Comparison of ENCODE assay signal across 16 cellular contexts in the genomic region with DNA sequence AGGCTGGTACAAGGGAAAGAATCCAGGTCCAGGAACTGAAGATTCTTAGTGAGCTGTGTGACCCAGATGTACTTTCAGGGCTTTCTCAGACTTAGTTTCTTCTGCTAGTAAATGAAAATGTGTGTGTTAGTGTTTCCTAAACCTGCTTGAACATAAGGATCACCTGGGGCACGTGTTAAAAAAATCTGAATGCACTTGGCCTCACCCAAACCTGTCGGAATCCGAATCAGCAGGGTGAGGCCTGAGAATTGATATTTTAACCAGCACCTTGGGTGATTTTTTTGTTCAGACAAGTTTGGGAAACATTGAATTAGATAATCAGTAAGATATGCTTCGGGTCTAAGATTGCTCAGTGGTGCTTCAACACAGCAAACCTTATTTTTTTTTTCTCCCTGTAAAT. TPM values are rescaled to one million over a fixed set of nuclear protein-coding genes. Genes with fewer than 3 reads are reported as not detected.
DNase-seq lines count a peak whose midpoint lies in the region; ATAC-seq, FAIRE-seq and TF ChIP-seq lines count a peak whose summit lies in the region.
"Had no signal": no experiment of that assay in that cellular context is flagged by ENCODE, and none has a peak within 500 bp of the region (broad histone marks: within the 10 kb centered on the region; RNA-seq: fewer than 3 reads in every experiment).

No MANE protein-coding gene starts in this region.

- H2AFZ ChIP-seq in Karpas-422 (ENCODE audit: low read length) (no peak overlapping the region), mammary epithelial cell (ENCODE audit: low read depth, low read length) (peak overlapping the region; percentile 29), osteoblast (ENCODE audit: low read length) (no peak overlapping the region)

- ATAC-seq in A549 = no peak
- no peak for ATAC-seq in GM19328 (IDR thresholded peaks at IDR 0.05; ENCODE audit: unreplicated experiment)
- ATAC-seq in GM18907 (IDR thresholded peaks at IDR 0.05; ENCODE audit: unreplicated experiment) = no peak

- DNase-seq in A549 (ENCODE audit: low read depth in 1 of 2, low spot score in 1 of 2) (no peak), Karpas-422 (peak; percentile 10), mammary epithelial cell (peak; percentile 70), osteoblast (ENCODE audit: insufficient read length, low spot score, missing footprints) (no peak), activated gamma-delta T cell treated with Interleukin-2 at 50 U/mL for 16 hours (no peak), T1000 (lab: John Stamatoyannopoulos, UW) (no peak)
- DNase-seq: adrenal gland, immature natural killer cell, NCI-H1694, SHP77 treated with DMSO at 0.1 percent for 48 hours, T-helper 9 cell had no signal

- dilution Hi-C loops in mammary epithelial cell (cut with HindIII; ENCODE audit: low sequenced_read_pairs) = no loop called here

- TF ChIP-seq POLR2A in A549 (IDR thresholded peaks at IDR 0.05; ENCODE audit: low read length) = no peak

- no peak overlapping the region for H3K9ac ChIP-seq in Karpas-422 (ENCODE audit: low read length)
- peak overlapping the region; percentile 70 for H3K9ac ChIP-seq in mammary epithelial cell (ENCODE audit: insufficient read depth, low read length)

- H4K20me1 ChIP-seq in Karpas-422 (ENCODE audit: insufficient read depth, low read depth, low read length) = no peaks in the 10 kb centered on the region
- H4K20me1 ChIP-seq in mammary epithelial cell (ENCODE audit: insufficient read depth, low read length) = no peaks in the 10 kb centered on the region
- H4K20me1 ChIP-seq in osteoblast (ENCODE audit: insufficient read depth, low read length) = no peaks in the 10 kb centered on the region

- CTCF ChIA-PET in A549 (lab: Yijun Ruan, JAX) = interaction anchor here (0.6 to 1.3 kb wide), 2 partner anchors 169 to 1438 kb away, joined by 3 to 7 read pairs; no protein-coding TSS in a partner anchor
- CTCF ChIA-PET in mammary epithelial cell (lab: Charles Lee; ENCODE audit: low non-redundant PET) = interaction anchor here (0.7 kb wide), 1 partner anchor 177 kb away, joined by 3 read pairs; no protein-coding TSS in a partner anchor

- BruUV-seq in mammary epithelial cell (replicated peaks; lab: Mats Ljungman, UMichigan) = no TSS peak

- no peaks in the 10 kb centered on the region for H3K9me2 ChIP-seq in Karpas-422 (replicated peaks; ENCODE audit: insufficient read depth, low read length)

- H3K79me2 ChIP-seq in Karpas-422 (ENCODE audit: low read length) = no peaks in the 10 kb centered on the region
- no peaks in the 10 kb centered on the region for H3K79me2 ChIP-seq in mammary epithelial cell (ENCODE audit: insufficient read depth, low read length)
- H3K79me2 ChIP-seq in osteoblast (ENCODE audit: insufficient read depth, low read length) = no peaks in the 10 kb centered on the region

- 87% methylated on average over 4 of the region's 4 CpGs for WGBS in A549 (ENCODE audit: missing lambda C conversion rate)
- 6% methylated on average over 4 of the region's 4 CpGs for WGBS in mammary epithelial cell (ENCODE audit: low coverage, missing lambda C conversion rate)

- TF ChIP-seq CTCF in A549 (IDR thresholded peaks at IDR 0.05) (no peak), mammary epithelial cell (conservative IDR thresholded peaks at IDR 0.05 in 1 of 2, IDR thresholded peaks at IDR 0.05 in 1 of 2; ENCODE audit: extremely low read depth in 1 of 2, insufficient read depth in 1 of 2, low read depth in 1 of 2, low read length in 2 of 2) (no peak), osteoblast (IDR thresholded peaks at IDR 0.05; ENCODE audit: extremely low read depth, low read depth, low read length) (no peak)

- H3K4me2 ChIP-seq in A549 (peak overlapping the region; percentile 61), Karpas-422 (ENCODE audit: low read depth, low read length, poor library complexity, severe bottlenecking) (no peak overlapping the region), mammary epithelial cell (ENCODE audit: insufficient read depth, low read depth, low read length) (peak overlapping the region; percentile 64), osteoblast (ENCODE audit: insufficient read depth, low read length) (peak overlapping the region; percentile 68)

- POLR2A ChIA-PET in A549 (lab: Yijun Ruan, JAX) = interaction anchor here (0.8 kb wide), 1 partner anchor 1197 kb away, joined by 3 read pairs; no protein-coding TSS in a partner anchor

- H3K4me1 ChIP-seq in A549 = peaks cover 26% of the 10 kb centered on the region
- H3K4me1 ChIP-seq in Karpas-422 (ENCODE audit: low read length) = no peaks in the 10 kb centered on the region
- peaks cover 28% of the 10 kb centered on the region for H3K4me1 ChIP-seq in mammary epithelial cell (ENCODE audit: insufficient read depth, low read length)
- peaks cover 16% of the 10 kb centered on the region for H3K4me1 ChIP-seq in osteoblast (ENCODE audit: insufficient read depth, low read length)
- H3K4me1 ChIP-seq: adrenal gland had no signal

- TF ChIP-seq RAD21 in A549 (conservative IDR thresholded peaks at IDR 0.05 in 1 of 2, IDR thresholded peaks at IDR 0.05 in 1 of 2) = no peak

- FAIRE-seq in A549 (lab: Jason Lieb, UNC) = no peak
- FAIRE-seq: colon had no signal

- H3K9me3 ChIP-seq in A549 (no peaks in the 10 kb centered on the region), Karpas-422 (ENCODE audit: low read length) (no peaks in the 10 kb centered on the region), mammary epithelial cell (replicated peaks; ENCODE audit: insufficient read depth, low read length) (no peaks in the 10 kb centered on the region), osteoblast (ENCODE audit: low read depth, low read length) (no peaks in the 10 kb centered on the region)
- H3K9me3 ChIP-seq: adrenal gland had no signal

- H3K4me3 ChIP-seq in A549 = no peak overlapping the region
- H3K4me3 ChIP-seq in Karpas-422 (ENCODE audit: low read length) = no peak overlapping the region
- peak overlapping the region in 1 of 3 experiments; percentile 6 for H3K4me3 ChIP-seq in mammary epithelial cell (replicated peaks in 1 of 3; ENCODE audit: insufficient read depth in 1 of 3, low read depth in 2 of 3, low read length in 3 of 3)
- no peak overlapping the region for H3K4me3 ChIP-seq in osteoblast (ENCODE audit: insufficient read depth, low read length)
- H3K4me3 ChIP-seq: adrenal gland had no signal

- H3K27ac ChIP-seq in A549 (peak overlapping the region; percentile 83 to 86), Karpas-422 (ENCODE audit: low read length) (no peak overlapping the region), mammary epithelial cell (ENCODE audit: insufficient read depth, low read depth, low read length) (peak overlapping the region; percentile 95), osteoblast (ENCODE audit: low read depth, low read length) (peak overlapping the region; percentile 62)

- H3K27me3 ChIP-seq in Karpas-422 (ENCODE audit: low read length) = no peaks in the 10 kb centered on the region
- no peaks in the 10 kb centered on the region for H3K27me3 ChIP-seq in mammary epithelial cell (ENCODE audit: insufficient read depth, low read length)
- no peaks in the 10 kb centered on the region for H3K27me3 ChIP-seq in osteoblast (ENCODE audit: insufficient read depth, low read length)
- H3K27me3 ChIP-seq: adrenal gland had no signal

- no peaks in the 10 kb centered on the region for H3K36me3 ChIP-seq in Karpas-422 (ENCODE audit: insufficient read depth, low read length)
- no peaks in the 10 kb centered on the region for H3K36me3 ChIP-seq in mammary epithelial cell (ENCODE audit: insufficient read depth, low read length)
- H3K36me3 ChIP-seq in osteoblast (ENCODE audit: insufficient read depth, low read length) = no peaks in the 10 kb centered on the region
- H3K36me3 ChIP-seq: adrenal gland had no signal

- intact Hi-C loops in mammary epithelial cell (cut with micrococcal nuclease) = loop anchor here (2.0 kb wide), 1 partner anchor 59 kb away; a partner anchor contains a TSS

- in situ Hi-C loops in mammary epithelial cell (cut with MboI; ENCODE audit: low sequenced_read_pairs in 2 of 2) = loop anchor here in 1 of 2 donors (5.0 to 25.0 kb wide), 2 partner anchors 52 to 378 kb away; a partner anchor contains a TSS

- no peak for TF ChIP-seq EP300 in A549 (IDR thresholded peaks at IDR 0.05)

TF ChIP-seq in A549, 52 proteins besides CTCF, POLR2A, EP300 and RAD21:
- TF ChIP-seq KDM1A (IDR thresholded peaks at IDR 0.05; ENCODE audit: low read depth) (no peak), HDAC2 (IDR thresholded peaks at IDR 0.05) (no peak), ZSCAN20 (CRISPR knock-in tag; IDR thresholded peaks at IDR 0.05) (no peak), FOSL2 (IDR thresholded peaks at IDR 0.05) (no peak), FOSL2 (CRISPR knock-in tag; IDR thresholded peaks at IDR 0.05) (no peak), EHMT2 (IDR thresholded peaks at IDR 0.05; ENCODE audit: low read depth) (no peak), NPAS2 (CRISPR knock-in tag; IDR thresholded peaks at IDR 0.05; ENCODE audit: borderline replicate concordance) (no peak), GATA3 (IDR thresholded peaks at IDR 0.05; ENCODE audit: borderline replicate concordance) (no peak)
- TF ChIP-seq, protein P1, sequence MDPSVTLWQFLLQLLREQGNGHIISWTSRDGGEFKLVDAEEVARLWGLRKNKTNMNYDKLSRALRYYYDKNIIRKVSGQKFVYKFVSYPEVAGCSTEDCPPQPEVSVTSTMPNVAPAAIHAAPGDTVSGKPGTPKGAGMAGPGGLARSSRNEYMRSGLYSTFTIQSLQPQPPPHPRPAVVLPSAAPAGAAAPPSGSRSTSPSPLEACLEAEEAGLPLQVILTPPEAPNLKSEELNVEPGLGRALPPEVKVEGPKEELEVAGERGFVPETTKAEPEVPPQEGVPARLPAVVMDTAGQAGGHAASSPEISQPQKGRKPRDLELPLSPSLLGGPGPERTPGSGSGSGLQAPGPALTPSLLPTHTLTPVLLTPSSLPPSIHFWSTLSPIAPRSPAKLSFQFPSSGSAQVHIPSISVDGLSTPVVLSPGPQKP (IDR thresholded peaks at IDR 0.05; ENCODE audit: low read depth, low read length) = no peak

RNA-seq across cellular contexts. Expression of a gene that starts 59.7 kb away (rescaled TPM):
- 1.3 and 1.5 TPM in 2 replicates for polyA plus RNA-seq in A549 (2011; rRNA removed)
- polyA plus RNA-seq in A549 (2012; cell fraction: cytosol; rRNA removed) = 0.48 TPM in 2 replicates
- 0.29 and 0.49 TPM in 2 replicates for polyA plus RNA-seq in A549 (2012; cell fraction: nucleus; rRNA removed)
- 1.1 to 1.3 TPM (median 1.2 TPM) in 3 replicates for polyA plus RNA-seq in A549 (2017; fragmentation: RNase III; extraction: RNeasy Plus Mini Kit Qiagen cat#74134 plus additional on column Dnase treatment)
- polyA minus RNA-seq in A549 (2011; rRNA and poly(A)+ RNA removed) = 1.8 and 2.8 TPM in 2 replicates
- total RNA-seq in Karpas-422 (2014; rRNA removed; shearing (Covaris generic); ENCODE audit: low replicate concordance) = not detected in 2 replicates
- 10 to 100 TPM; 10.1 to 13.0 TPM for total RNA-seq in mammary epithelial cell
- 7.1 TPM for polyA plus RNA-seq in mammary epithelial cell
- 16.6 TPM for polyA minus RNA-seq in mammary epithelial cell
- 9.1 and 9.8 TPM in 2 replicates for total RNA-seq in osteoblast
- total RNA-seq: HT-29, lung microvascular endothelial cell had no signal

Comparison
In these comparisons a context has a peak if more than half of its experiments do, and no peak if none do; other contexts are left out.
1. DNase-seq: peak in Karpas-422 (single experiment) and mammary epithelial cell (single experiment); none in A549 (0 of 2), osteoblast (single experiment), activated gamma-delta T cell treated with Interleukin-2 at 50 U/mL for 16 hours (single experiment) and T1000 (single experiment).
2. RNA of a gene that starts 59.7 kb away (total RNA-seq): 10.1 to 13.0 TPM in mammary epithelial cell and 9.1 to 9.8 TPM in osteoblast; not detected in Karpas-422; every median in the first group is over 10 times any median in the second.